In genomic region chr10:132632091-132632561, GRCh38 we compare ENCODE assay signal across 12 cellular contexts.
A peak's percentile ranks its signal among the peaks of the same experiment; 100 is the strongest.
DNase-seq lines count a peak whose midpoint lies in the region; ATAC-seq and TF ChIP-seq lines count a peak whose summit lies in the region.
"Had no signal": no experiment of that assay in that cellular context is flagged by ENCODE, and none has a peak within 500 bp of the region (broad histone marks: within the 10 kb centered on the region; RNA-seq: fewer than 3 reads in every experiment).

No MANE protein-coding gene starts in this region.

- H3K9ac ChIP-seq in mesenchymal stem cell (ENCODE audit: low read length) (peak overlapping the region; percentile 72), GM23248 (no peak overlapping the region)

- no peak overlapping the region for H4K8ac ChIP-seq in mesenchymal stem cell (ENCODE audit: low read length)

- peaks cover 0 to 72% (median 4%) of the 10 kb centered on the region in 4 donors for H3K4me1 ChIP-seq in Peyer's patch
- peaks cover 18 to 89% (median 52%) of the 10 kb centered on the region in 3 donors for H3K4me1 ChIP-seq in esophagus squamous epithelium
- peaks cover 14% of the 10 kb centered on the region for H3K4me1 ChIP-seq in mesenchymal stem cell (ENCODE audit: control insufficient read depth, insufficient read depth, low read depth, low read length)
- peaks cover 47 to 78% (median 60%) of the 10 kb centered on the region in 6 donors for H3K4me1 ChIP-seq in spleen
- peaks cover 33% of the 10 kb centered on the region for H3K4me1 ChIP-seq in GM23248 (ENCODE audit: insufficient read depth)

- no peak overlapping the region for H3K4me3 ChIP-seq in Peyer's patch
- H3K4me3 ChIP-seq in esophagus squamous epithelium, result no peak overlapping the region
- H3K4me3 ChIP-seq in mesenchymal stem cell (ENCODE audit: insufficient read depth in 1 of 2, low read depth in 1 of 2, low read length in 2 of 2), result no peak overlapping the region
- no peak overlapping the region for H3K4me3 ChIP-seq in spleen
- no peak overlapping the region for H3K4me3 ChIP-seq in brain microvascular endothelial cell (ENCODE audit: low read depth, low read length)
- no peak overlapping the region for H3K4me3 ChIP-seq in GM23248
- H3K4me3 ChIP-seq: skin epidermis had no signal

- H3K9me2 ChIP-seq in GM23248 (ENCODE audit: insufficient read depth), result no peaks in the 10 kb centered on the region

- H3K36me3 ChIP-seq in Peyer's patch (no peaks in the 10 kb centered on the region), esophagus squamous epithelium (no peaks in the 10 kb centered on the region), mesenchymal stem cell (ENCODE audit: control insufficient read depth in 1 of 2, insufficient read depth in 2 of 2, low read depth in 1 of 2, low read length in 2 of 2) (peaks cover 0 to 4% of the 10 kb centered on the region in 2 experiments), spleen (no peaks in the 10 kb centered on the region), brain microvascular endothelial cell (replicated peaks) (no peaks in the 10 kb centered on the region), GM23248 (ENCODE audit: low read depth) (no peaks in the 10 kb centered on the region)

- H3K27ac ChIP-seq in Peyer's patch (peak overlapping the region; percentile 32 to 91 (median 58)), esophagus squamous epithelium (peak overlapping the region; percentile 61 to 91 (median 82)), mesenchymal stem cell (ENCODE audit: low read length, poor library complexity, severe bottlenecking) (no peak overlapping the region), spleen (peak overlapping the region in 7 of 8 donors; percentile 15 to 76 (median 68)), brain microvascular endothelial cell (no peak overlapping the region), GM23248 (no peak overlapping the region)

- H3K4me2 ChIP-seq in mesenchymal stem cell (ENCODE audit: low read length, poor library complexity, severe bottlenecking) (no peak overlapping the region), GM23248 (ENCODE audit: unreplicated experiment) (no peak overlapping the region)

- H3F3A ChIP-seq in GM23248 (ENCODE audit: insufficient read depth), result 0 out of 2 replicates have a peak, but pooled peaks cover 5% of the 10 kb centered on the region

- H3K18ac ChIP-seq in mesenchymal stem cell (ENCODE audit: low read depth in 1 of 2, low read length in 2 of 2), result no peak overlapping the region

- H2BK15ac ChIP-seq in mesenchymal stem cell (ENCODE audit: low read depth, poor library complexity, severe bottlenecking), result no peak overlapping the region

- no peak for TF ChIP-seq CTCF in Peyer's patch (IDR thresholded peaks at IDR 0.05)
- no peak for TF ChIP-seq CTCF in esophagus squamous epithelium (IDR thresholded peaks at IDR 0.05)
- no peak for TF ChIP-seq CTCF in spleen (IDR thresholded peaks at IDR 0.05 in 8 of 11, conservative IDR thresholded peaks at IDR 0.05 in 3 of 11)
- TF ChIP-seq CTCF in brain microvascular endothelial cell (IDR thresholded peaks at IDR 0.05; ENCODE audit: low read depth, low read length, missing control alignments), result no peak

- H3K27ac Mint-ChIP-seq in stimulated activated naive CD8-positive, alpha-beta T cell treated with anti-CD3 and anti-CD28 coated beads, Interleukin-15, amount 100 ng/mL, for 72 hours, result no peak overlapping the region
- H3K27ac Mint-ChIP-seq: activated CD8-positive, alpha-beta T cell treated with anti-CD3 and anti-CD28 coated beads for 36 hours; T-helper 17 cell had no signal

- H3K14ac ChIP-seq in mesenchymal stem cell (ENCODE audit: low read length in 2 of 2), result no peak overlapping the region

- no peak overlapping the region for H2BK120ac ChIP-seq in mesenchymal stem cell (ENCODE audit: low read depth, low read length)

- H2BK12ac ChIP-seq in mesenchymal stem cell (ENCODE audit: low read length in 2 of 2), result peak overlapping the region in 1 of 2 experiments; percentile 37

- peaks cover 41% of the 10 kb centered on the region for H3K79me1 ChIP-seq in mesenchymal stem cell (replicated peaks; ENCODE audit: low read length, poor library complexity, severe bottlenecking)

- intact Hi-C loops in esophagus squamous epithelium (cut with DNase I), result loop anchor here (10.0 kb wide), 2 partner anchors 97 to 237 kb away; partner anchors contain the start of genes INPP5A and PWWP2B
- intact Hi-C loops in spleen (cut with DNase I; ENCODE audit: low total_unique reads), result loop anchor here (10.0 kb wide), 1 partner anchor 97 kb away; the partner anchor contains the start of gene INPP5A

- in situ Hi-C loops in brain microvascular endothelial cell (cut with HindIII; ENCODE audit: low pct_ligation_motif_present, low sequenced_read_pairs), result no loop called here
- in situ Hi-C loops in GM23248 (cut with MboI), result loop anchor here (5.0 to 10.0 kb wide), 2 partner anchors 175 to 407 kb away; no protein-coding TSS in a partner anchor

- no peak overlapping the region for H3K4me3 Mint-ChIP-seq in stimulated activated naive CD8-positive, alpha-beta T cell treated with anti-CD3 and anti-CD28 coated beads, Interleukin-15, amount 100 ng/mL, for 72 hours
- H3K4me3 Mint-ChIP-seq: activated CD8-positive, alpha-beta T cell treated with anti-CD3 and anti-CD28 coated beads for 36 hours; T-helper 17 cell had no signal

- H3K27me3 ChIP-seq in Peyer's patch (no peaks in the 10 kb centered on the region), esophagus squamous epithelium (no peaks in the 10 kb centered on the region), mesenchymal stem cell (ENCODE audit: control insufficient read depth in 1 of 2, insufficient read depth in 1 of 2, low read length in 2 of 2) (no peaks in the 10 kb centered on the region), spleen (replicated peaks in 1 of 7) (no peaks in the 10 kb centered on the region), brain microvascular endothelial cell (replicated peaks) (no peaks in the 10 kb centered on the region), GM23248 (replicated peaks; ENCODE audit: insufficient read depth) (no peaks in the 10 kb centered on the region)

- peaks cover 42% of the 10 kb centered on the region for H3K4me1 Mint-ChIP-seq in stimulated activated naive CD8-positive, alpha-beta T cell treated with anti-CD3 and anti-CD28 coated beads, Interleukin-15, amount 100 ng/mL, for 72 hours

- no peak overlapping the region for H2BK5ac ChIP-seq in mesenchymal stem cell (ENCODE audit: low read depth, low read length, poor library complexity, severe bottlenecking)

- 39 to 85% methylated on average over 2 to 4 of the region's 13 CpGs for WGBS in esophagus squamous epithelium, 2 donors
- 91% methylated on average over 13 of the region's 13 CpGs for WGBS in mesenchymal stem cell
- WGBS in spleen, 5 donors, result 69 to 82% (median 73%) methylated on average over 3 to 13 of the region's 13 CpGs
- WGBS in GM23248 (ENCODE audit: low coverage in 1 of 2, low lambda C conversion rate in 2 of 2, missing lambda C conversion rate in 2 of 2), 2 experiments, result 88 to 89% methylated on average over 13 of the region's 13 CpGs

- no peak for ATAC-seq in stimulated activated naive CD8-positive, alpha-beta T cell treated with anti-CD3 and anti-CD28 coated beads, Interleukin-15, amount 100 ng/mL, for 72 hours
- ATAC-seq: activated CD8-positive, alpha-beta T cell treated with anti-CD3 and anti-CD28 coated beads for 36 hours; T-helper 17 cell had no signal

- H3K27me3 Mint-ChIP-seq in stimulated activated naive CD8-positive, alpha-beta T cell treated with anti-CD3 and anti-CD28 coated beads, Interleukin-15, amount 100 ng/mL, for 72 hours, result no peaks in the 10 kb centered on the region
- H3K27me3 Mint-ChIP-seq: activated CD8-positive, alpha-beta T cell treated with anti-CD3 and anti-CD28 coated beads for 36 hours; T-helper 17 cell had no signal

- H3K4ac ChIP-seq in mesenchymal stem cell (ENCODE audit: low read depth in 1 of 2, low read length in 2 of 2), result no peak overlapping the region

- DNase-seq in Peyer's patch (peak in 2 of 3 donors; percentile 41 to 42), esophagus squamous epithelium (lab: John Stamatoyannopoulos, UW) (no peak), mesenchymal stem cell (no peak), spleen (peak; percentile 62), brain microvascular endothelial cell (no peak), GM23248 (no peak), T1000 (lab: John Stamatoyannopoulos, UW) (no peak)
- no peak for DNase-seq in stimulated activated naive CD8-positive, alpha-beta T cell treated with anti-CD3 and anti-CD28 coated beads, Interleukin-15, amount 100 ng/mL, for 72 hours
- DNase-seq: activated CD8-positive, alpha-beta T cell treated with anti-CD3 and anti-CD28 coated beads for 36 hours; NCI-H345 had no signal

- peaks cover 45% of the 10 kb centered on the region for H3K79me2 ChIP-seq in GM23248 (ENCODE audit: insufficient read depth)

- H4K91ac ChIP-seq in mesenchymal stem cell (ENCODE audit: low read length), result no peak overlapping the region

- H4K20me1 ChIP-seq in GM23248 (ENCODE audit: insufficient read depth), result no peaks in the 10 kb centered on the region

- H3K9me3 Mint-ChIP-seq in stimulated activated naive CD8-positive, alpha-beta T cell treated with anti-CD3 and anti-CD28 coated beads, Interleukin-15, amount 100 ng/mL, for 72 hours, result no peaks in the 10 kb centered on the region
- H3K9me3 Mint-ChIP-seq: activated CD8-positive, alpha-beta T cell treated with anti-CD3 and anti-CD28 coated beads for 36 hours had no signal

- H3K9me3 ChIP-seq in Peyer's patch (no peaks in the 10 kb centered on the region), esophagus squamous epithelium (no peaks in the 10 kb centered on the region), mesenchymal stem cell (ENCODE audit: control insufficient read depth, low read length) (no peaks in the 10 kb centered on the region), spleen (no peaks in the 10 kb centered on the region), GM23248 (ENCODE audit: low read depth) (no peaks in the 10 kb centered on the region)

- H3K23ac ChIP-seq in mesenchymal stem cell (ENCODE audit: low read length in 2 of 2), result no peak overlapping the region

- H2AFZ ChIP-seq in mesenchymal stem cell (ENCODE audit: low read depth, low read length) (no peak overlapping the region), GM23248 (no peak overlapping the region)

- no peak overlapping the region for H2AK5ac ChIP-seq in mesenchymal stem cell (ENCODE audit: low read length, severe bottlenecking)

- TF ChIP-seq POLR2A in Peyer's patch (IDR thresholded peaks at IDR 0.05) (no peak), esophagus squamous epithelium (IDR thresholded peaks at IDR 0.05) (no peak), spleen (IDR thresholded peaks at IDR 0.05) (no peak)

Comparison
In these comparisons a context has a peak if more than half of its experiments do, and no peak if none do; other contexts are left out.
1. DNase-seq: peak in Peyer's patch (2 of 3) and spleen (single experiment); none in esophagus squamous epithelium (single experiment), mesenchymal stem cell (single experiment), brain microvascular endothelial cell (single experiment), GM23248 (single experiment), T1000 (single experiment) and stimulated activated naive CD8-positive, alpha-beta T cell treated with anti-CD3 and anti-CD28 coated beads, Interleukin-15, amount 100 ng/mL, for 72 hours (0 of 2).
2. H3K27ac ChIP-seq: peak in Peyer's patch (4 of 4), esophagus squamous epithelium (4 of 4) and spleen (7 of 8); none in mesenchymal stem cell (single experiment), brain microvascular endothelial cell (single experiment) and GM23248 (single experiment).